ENCODE assay signal across 1 cellular context in genomic region chr2:102082591-102083586, GRCh38.
TF ChIP-seq lines count a peak whose summit lies in the region.

No MANE protein-coding gene starts in this region.

TF ChIP-seq in K562, 482 proteins besides CTCF, POLR2A, EP300 and RAD21 (continued from another document and continues in another):
- TF ChIP-seq RREB1 (CRISPR knock-in tag; IDR thresholded peaks at IDR 0.05) (no peak), ZNF253 (CRISPR knock-in tag; conservative IDR thresholded peaks at IDR 0.05) (no peak), IRF1 (CRISPR knock-in tag; IDR thresholded peaks at IDR 0.05; ENCODE audit: borderline replicate concordance) (no peak), PKNOX1 (IDR thresholded peaks at IDR 0.05) (no peak), MIER1 (IDR thresholded peaks at IDR 0.05; ENCODE audit: low read depth) (no peak), MLLT1 (IDR thresholded peaks at IDR 0.05) (no peak), BHLHE40 (IDR thresholded peaks at IDR 0.05; ENCODE audit: low read length) (peak; percentile 79), TRIM24 (IDR thresholded peaks at IDR 0.05) (peak; percentile 10 to 42; a peak in 1 of 4 replicates), KDM1A (IDR thresholded peaks at IDR 0.05) (0 out of 4 replicates have a peak, but pooled peaks have one; percentile 20 to 48), EHMT2 (IDR thresholded peaks at IDR 0.05) (no peak), ARID4B (CRISPR knock-in tag; IDR thresholded peaks at IDR 0.05) (no peak), MCM2 (IDR thresholded peaks at IDR 0.05; ENCODE audit: low read depth) (no peak), E2F6 (IDR thresholded peaks at IDR 0.05; ENCODE audit: borderline replicate concordance in 1 of 2, extremely low read depth in 1 of 2, insufficient read depth in 1 of 2, insufficient read length in 1 of 2, low read depth in 1 of 2, low read length in 1 of 2, poor library complexity in 1 of 2, severe bottlenecking in 1 of 2) (no peak), TCF7L2 (IDR thresholded peaks at IDR 0.05; ENCODE audit: low read depth, low read length) (no peak), ZBTB34 (CRISPR knock-in tag; IDR thresholded peaks at IDR 0.05) (no peak), TAF1 (IDR thresholded peaks at IDR 0.05; ENCODE audit: control insufficient read depth, extremely low read depth, insufficient read depth, low read length, severe bottlenecking) (no peak), ZBTB2 (IDR thresholded peaks at IDR 0.05) (no peak), COPS2 (conservative IDR thresholded peaks at IDR 0.05) (no peak), USF2 (CRISPR knock-in tag; IDR thresholded peaks at IDR 0.05) (peak; percentile 31), ZNF780A (CRISPR knock-in tag; IDR thresholded peaks at IDR 0.05) (no peak), ZNF217 (CRISPR knock-in tag; IDR thresholded peaks at IDR 0.05) (no peak), MLX (CRISPR knock-in tag; conservative IDR thresholded peaks at IDR 0.05) (no peak), HBP1 (CRISPR knock-in tag; IDR thresholded peaks at IDR 0.05) (no peak), KAT2B (IDR thresholded peaks at IDR 0.05; ENCODE audit: low read depth, low read length) (no peak), SMARCE1 (IDR thresholded peaks at IDR 0.05) (0 out of 2 replicates have a peak, but pooled peaks have one; percentile 48), ZBTB11 (CRISPR knock-in tag; IDR thresholded peaks at IDR 0.05) (no peak)
